18 cellular contexts compared by ENCODE assay signal in the genomic region with DNA sequence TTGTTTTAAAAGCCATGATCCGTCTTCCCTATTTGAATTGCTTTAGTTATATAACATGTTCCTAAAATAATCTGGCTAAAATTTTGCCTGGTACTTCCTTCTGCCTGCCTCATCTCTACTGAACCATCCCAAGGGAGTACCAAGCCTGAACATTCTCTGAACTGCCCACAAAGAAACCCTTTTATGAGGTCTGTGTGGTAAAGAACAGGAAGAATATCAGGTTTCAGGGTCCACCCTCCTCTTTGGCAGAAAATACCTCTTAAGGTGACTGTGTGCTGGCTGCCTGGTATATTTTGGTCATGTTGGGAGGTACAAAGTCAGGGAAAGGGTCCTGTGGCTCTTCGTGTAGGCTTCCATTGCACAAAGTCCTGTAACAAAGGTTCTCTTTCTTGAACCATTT.
"Had no signal": no experiment of that assay in that cellular context is flagged by ENCODE, and none has a peak within 500 bp of the region (broad histone marks: within the 10 kb centered on the region; RNA-seq: fewer than 3 reads in every experiment).

No MANE protein-coding gene starts in this region.

- H3K4me1 ChIP-seq: prostate gland, spleen, testis, uterus had no signal

- ATAC-seq: activated T-cell treated with anti-CD3 and anti-CD28 coated beads, Interleukin-2, amount 50 U/mL, for 72 hours; left colon; natural killer cell treated with Interleukin-12 subunit alpha and Interleukin-12 subunit beta and Interleukin-15 and Interleukin-18, amount 100 ng/mL, for 72 hours had no signal

- H3K27ac ChIP-seq: prostate gland, spleen, testis, uterus had no signal

- H3K36me3 ChIP-seq: prostate gland, spleen, uterus had no signal

- H3K9me3 ChIP-seq: prostate gland, spleen, testis, uterus had no signal

- H3K27me3 ChIP-seq: spleen, testis, uterus had no signal

- H3K4me3 ChIP-seq: prostate gland, spleen, testis, uterus had no signal

- DNase-seq: activated CD4-positive, alpha-beta memory T cell treated with anti-CD3 and anti-CD28 coated beads for 36 hours; activated CD4-positive, alpha-beta T cell treated with anti-CD3 and anti-CD28 coated beads for 48 hours; activated effector memory CD4-positive, alpha-beta T cell treated with anti-CD3 and anti-CD28 coated beads, Interleukin-2, amount 50 U/mL, for 16 hours; activated naive CD4-positive, alpha-beta T cell treated with anti-CD3 and anti-CD28 coated beads, Interleukin-2, amount 10 ng/mL, durations not matched to agents 7 days and 5 days; activated T-cell treated with anti-CD3 and anti-CD28 coated beads, Interleukin-2, amount 50 U/mL, for 72 hours; amygdala; cerebellar nuclear complex; erythroblast; foreskin fibroblast; left colon; spleen; stimulated activated CD4-positive, alpha-beta T cell treated with anti-CD3 and anti-CD28 coated beads, Interleukin-4, amount 100 ng/mL, for 1 hour; stimulated activated naive CD4-positive, alpha-beta T cell; testis; trophoblast cell; uterus had no signal
